Comparison of ENCODE assay signal across 8 cellular contexts in the genomic region with DNA sequence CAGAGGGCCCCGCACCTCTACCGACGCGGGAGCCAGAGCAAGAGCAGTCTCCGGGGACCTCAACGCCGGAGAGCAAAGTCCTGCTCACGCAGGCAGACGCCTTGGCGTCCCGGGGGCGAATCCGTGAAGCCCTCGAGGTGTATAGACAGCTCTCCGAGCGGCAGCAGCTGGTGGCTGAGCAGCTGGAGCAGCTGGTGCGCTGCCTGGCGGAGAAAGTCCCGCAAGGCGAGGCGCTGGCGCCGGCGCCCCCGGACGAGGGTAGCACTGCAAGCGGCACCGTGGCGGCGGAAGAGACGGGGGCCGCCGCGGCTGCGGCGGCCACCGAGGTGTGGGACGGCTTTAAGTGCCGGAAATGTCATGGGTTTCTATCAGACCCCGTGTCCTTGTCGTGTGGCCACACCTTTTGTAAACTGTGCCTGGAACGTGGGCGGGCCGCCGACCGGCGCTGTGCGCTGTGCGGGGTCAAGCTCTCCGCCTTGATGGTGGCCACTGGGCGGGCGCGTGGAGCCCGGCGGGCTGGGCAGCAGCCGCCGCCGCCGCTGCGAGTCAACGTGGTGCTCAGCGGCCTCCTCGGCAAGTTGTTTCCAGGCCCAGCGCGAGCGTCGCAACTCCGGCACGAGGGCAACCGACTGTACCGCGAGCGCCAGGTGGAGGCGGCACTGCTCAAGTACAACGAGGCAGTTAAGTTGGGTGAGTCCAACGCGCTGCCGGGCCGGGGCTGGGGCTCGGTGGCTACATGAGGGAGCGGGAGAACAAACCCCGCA. TPM values are rescaled to one million over a fixed set of nuclear protein-coding genes. Genes with fewer than 3 reads are reported as not detected.
DNase-seq lines count a peak whose midpoint lies in the region; ATAC-seq and TF ChIP-seq lines count a peak whose summit lies in the region.

No MANE protein-coding gene starts in this region.

- CTCF ChIA-PET in activated CD8-positive, alpha-beta T cell treated with anti-CD3 and anti-CD28 coated beads, Interleukin-2, amount 10 ng/mL, durations not matched to agents 7 days and 5 days (lab: Charles Lee), result no interaction called here

- peak overlapping the region; percentile 35 for H3K4me3 ChIP-seq in endodermal cell (ENCODE audit: low read length)
- peak overlapping the region; percentile 32 for H3K4me3 ChIP-seq in thymus (ENCODE audit: low read length)

- POLR2A ChIA-PET in activated CD8-positive, alpha-beta T cell treated with anti-CD3 and anti-CD28 coated beads, Interleukin-2, amount 10 ng/mL, durations not matched to agents 7 days and 5 days (lab: Charles Lee), result no interaction called here
- POLR2A ChIA-PET in naive thymus-derived CD8-positive, alpha-beta T cell (lab: Charles Lee), result interaction anchor here (0.5 to 1.9 kb wide), 8 partner anchors 11 to 478 kb away, joined by 3 to 16 read pairs (median 4); no protein-coding TSS in a partner anchor

- peak; percentile 50 for DNase-seq in NCI-H82 (lab: John Stamatoyannopoulos, UW)
- no peak for DNase-seq in NCI-H82 treated with DMSO at 0.1 percent for 48 hours (lab: John Stamatoyannopoulos, UW; ENCODE audit: unreplicated experiment)
- DNase-seq in NCI-H1694 treated with DMSO at 0.1 percent for 48 hours (lab: John Stamatoyannopoulos, UW), result peak; percentile 28
- peak; percentile 49 for DNase-seq in activated CD8-positive, alpha-beta T cell treated with anti-CD3 and anti-CD28 coated beads, Interleukin-2, amount 10 ng/mL, durations not matched to agents 7 days and 5 days
- peak; percentile 71 for DNase-seq in endodermal cell
- peak; percentile 35 to 73 (median 50) for DNase-seq in naive thymus-derived CD8-positive, alpha-beta T cell
- no peak for DNase-seq in NCI-H446 (lab: John Stamatoyannopoulos, UW)

- peaks cover 13% of the 10 kb centered on the region for H3K4me1 Mint-ChIP-seq in activated CD8-positive, alpha-beta T cell treated with anti-CD3 and anti-CD28 coated beads, Interleukin-2, amount 10 ng/mL, durations not matched to agents 7 days and 5 days (ENCODE audit: low read depth)
- H3K4me1 Mint-ChIP-seq in endodermal cell, result no peaks in the 10 kb centered on the region
- H3K4me1 Mint-ChIP-seq in naive thymus-derived CD8-positive, alpha-beta T cell, result peaks cover 7 to 27% (median 21%) of the 10 kb centered on the region in 4 donors

- no peaks in the 10 kb centered on the region for H3K36me3 ChIP-seq in endodermal cell (ENCODE audit: control insufficient read depth, insufficient read depth, low read length)
- H3K36me3 ChIP-seq in thymus (ENCODE audit: control insufficient read depth, insufficient read depth), result no peaks in the 10 kb centered on the region

- H3K9me3 ChIP-seq in endodermal cell (ENCODE audit: control insufficient read depth, low read length) (no peaks in the 10 kb centered on the region), thymus (ENCODE audit: control insufficient read depth) (no peaks in the 10 kb centered on the region)

- TF ChIP-seq CTCF in endodermal cell (conservative IDR thresholded peaks at IDR 0.05), result peak; percentile 11

- no peaks in the 10 kb centered on the region for H3K36me3 Mint-ChIP-seq in activated CD8-positive, alpha-beta T cell treated with anti-CD3 and anti-CD28 coated beads, Interleukin-2, amount 10 ng/mL, durations not matched to agents 7 days and 5 days (ENCODE audit: low read depth)
- no peaks in the 10 kb centered on the region for H3K36me3 Mint-ChIP-seq in endodermal cell (ENCODE audit: low read depth)
- peaks cover 0 to 2% (median 0%) of the 10 kb centered on the region in 3 donors for H3K36me3 Mint-ChIP-seq in naive thymus-derived CD8-positive, alpha-beta T cell

- H3K27ac ChIP-seq in endodermal cell (ENCODE audit: low read depth, low read length), result no peak overlapping the region
- no peak overlapping the region for H3K27ac ChIP-seq in thymus (ENCODE audit: low read depth)

- peaks cover 66% of the 10 kb centered on the region for H3K27me3 ChIP-seq in endodermal cell (ENCODE audit: control insufficient read depth, insufficient read depth, low read length, poor library complexity, severe bottlenecking)
- H3K27me3 ChIP-seq in thymus (ENCODE audit: control insufficient read depth, insufficient read depth), result peaks cover 6% of the 10 kb centered on the region

- no peaks in the 10 kb centered on the region for H3K4me1 ChIP-seq in endodermal cell (ENCODE audit: control insufficient read depth, insufficient read depth, low read length)
- H3K4me1 ChIP-seq in thymus (ENCODE audit: control insufficient read depth, insufficient read depth, low read length), result no peaks in the 10 kb centered on the region

- WGBS in endodermal cell (ENCODE audit: insufficient coverage in 1 of 2, insufficient read length in 1 of 2), 2 experiments, result 1% methylated on average over 82 of the region's 82 CpGs; no CpG with 5 or more reads in 1 of the 2 experiments
- 1% methylated on average over 82 of the region's 82 CpGs for WGBS in thymus

- H3K27ac Mint-ChIP-seq in activated CD8-positive, alpha-beta T cell treated with anti-CD3 and anti-CD28 coated beads, Interleukin-2, amount 10 ng/mL, durations not matched to agents 7 days and 5 days, result peak overlapping the region; percentile 77
- H3K27ac Mint-ChIP-seq in endodermal cell, result no peak overlapping the region
- peak overlapping the region; percentile 53 to 95 (median 90) for H3K27ac Mint-ChIP-seq in naive thymus-derived CD8-positive, alpha-beta T cell

- H3K9ac ChIP-seq in endodermal cell (ENCODE audit: extremely low read depth, low read length, poor library complexity, severe bottlenecking), result no peak overlapping the region

- no peaks in the 10 kb centered on the region for H3K9me3 Mint-ChIP-seq in activated CD8-positive, alpha-beta T cell treated with anti-CD3 and anti-CD28 coated beads, Interleukin-2, amount 10 ng/mL, durations not matched to agents 7 days and 5 days (ENCODE audit: insufficient read depth)
- peaks cover 55% of the 10 kb centered on the region for H3K9me3 Mint-ChIP-seq in endodermal cell
- H3K9me3 Mint-ChIP-seq in naive thymus-derived CD8-positive, alpha-beta T cell, result no peaks in the 10 kb centered on the region

- peak; percentile 57 for ATAC-seq in activated CD8-positive, alpha-beta T cell treated with anti-CD3 and anti-CD28 coated beads, Interleukin-2, amount 10 ng/mL, durations not matched to agents 7 days and 5 days
- peak; percentile 71 to 73 for ATAC-seq in naive thymus-derived CD8-positive, alpha-beta T cell

- H3K27me3 Mint-ChIP-seq in activated CD8-positive, alpha-beta T cell treated with anti-CD3 and anti-CD28 coated beads, Interleukin-2, amount 10 ng/mL, durations not matched to agents 7 days and 5 days (ENCODE audit: low read depth), result peaks cover 39% of the 10 kb centered on the region
- peaks cover 87% of the 10 kb centered on the region for H3K27me3 Mint-ChIP-seq in endodermal cell (ENCODE audit: insufficient read depth)
- peaks cover 0 to 13% (median 8%) of the 10 kb centered on the region in 5 donors for H3K27me3 Mint-ChIP-seq in naive thymus-derived CD8-positive, alpha-beta T cell

- peak overlapping the region; percentile 70 for H3K4me3 Mint-ChIP-seq in activated CD8-positive, alpha-beta T cell treated with anti-CD3 and anti-CD28 coated beads, Interleukin-2, amount 10 ng/mL, durations not matched to agents 7 days and 5 days
- peak overlapping the region; percentile 55 for H3K4me3 Mint-ChIP-seq in endodermal cell
- H3K4me3 Mint-ChIP-seq in naive thymus-derived CD8-positive, alpha-beta T cell, result peak overlapping the region; percentile 84 to 96 (median 94)

RNA-seq across cellular contexts. Expression of a gene that starts 0.7 kb away (rescaled TPM):
- under 1 TPM; 0.23 to 0.26 TPM for total RNA-seq in activated CD8-positive, alpha-beta T cell treated with anti-CD3 and anti-CD28 coated beads, Interleukin-2, amount 10 ng/mL, durations not matched to agents 7 days and 5 days
- total RNA-seq in endodermal cell, result 1 to 10 TPM; 2.5 to 3.8 TPM
- polyA plus RNA-seq in endodermal cell (2013, experiment 1 of 2), result 0.53 TPM
- polyA plus RNA-seq in endodermal cell (2013, experiment 2 of 2), result 0.75 TPM
- total RNA-seq in naive thymus-derived CD8-positive, alpha-beta T cell, result 1 to 10 TPM; 7.5 to 9.3 TPM
- 1 to 10 TPM in 1 of 3 donors, under 1 TPM in 2; 0.41 to 1.5 (median 0.68) TPM for polyA plus RNA-seq in naive thymus-derived CD8-positive, alpha-beta T cell
- polyA plus RNA-seq in thymus, result 0.25 TPM

Comparison
In these comparisons a context has a peak if more than half of its experiments do, and no peak if none do; other contexts are left out.
1. DNase-seq: peak in NCI-H82 (single experiment), NCI-H1694 treated with DMSO at 0.1 percent for 48 hours (single experiment), activated CD8-positive, alpha-beta T cell treated with anti-CD3 and anti-CD28 coated beads, Interleukin-2, amount 10 ng/mL, durations not matched to agents 7 days and 5 days (single experiment), endodermal cell (single experiment) and naive thymus-derived CD8-positive, alpha-beta T cell (10 of 10); none in NCI-H82 treated with DMSO at 0.1 percent for 48 hours (single experiment) and NCI-H446 (0 of 2).
2. Peak in every context shown above with its lines, with median percentiles within 50 percentile points of each other: H3K4me3 Mint-ChIP-seq.